ENCODE assay signal across 9 cellular contexts in the genomic region with DNA sequence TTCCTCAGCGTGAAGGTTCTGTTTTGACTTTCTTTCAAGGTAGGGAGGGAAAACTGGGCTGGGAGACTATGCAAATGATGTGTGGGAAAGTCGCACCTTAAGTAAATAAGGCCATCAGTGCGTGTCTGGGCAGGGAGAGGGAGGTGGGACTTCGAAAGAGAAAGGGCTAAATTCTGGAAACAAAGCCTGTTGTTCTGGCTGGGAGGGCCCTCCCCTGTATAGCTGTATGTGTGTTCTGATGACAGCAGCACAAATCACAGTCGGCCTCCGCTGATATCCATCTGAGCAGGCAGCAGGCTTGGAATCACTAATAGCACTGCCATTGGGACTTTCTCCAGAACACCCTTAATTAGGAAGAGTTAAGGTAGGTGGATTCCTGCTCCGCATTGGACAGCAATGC. TPM values are rescaled to one million over a fixed set of nuclear protein-coding genes. Genes with fewer than 3 reads are reported as not detected.
DNase-seq lines count a peak whose midpoint lies in the region; ATAC-seq, FAIRE-seq and TF ChIP-seq lines count a peak whose summit lies in the region.
"Had no signal": no experiment of that assay in that cellular context is flagged by ENCODE, and none has a peak within 500 bp of the region (broad histone marks: within the 10 kb centered on the region; RNA-seq: fewer than 3 reads in every experiment).

No MANE protein-coding gene starts in this region.

- H3K9ac ChIP-seq in rectal smooth muscle tissue (ENCODE audit: low read length): no peak overlapping the region

- no peaks in the 10 kb centered on the region for H3K27me3 ChIP-seq in rectal smooth muscle tissue (ENCODE audit: control insufficient read depth, insufficient read depth, low read length)
- H3K27me3 ChIP-seq: ovary had no signal

- intact Hi-C loops in sciatic nerve (cut with DNase I): no loop called here

- ATAC-seq in GM18873 (IDR thresholded peaks at IDR 0.05; ENCODE audit: low FRiP score, unreplicated experiment) (peak; percentile 68), HG02885 (IDR thresholded peaks at IDR 0.05; ENCODE audit: poor library complexity, unreplicated experiment) (peak; percentile 75), HG03135 (IDR thresholded peaks at IDR 0.05; ENCODE audit: unreplicated experiment) (no peak), sciatic nerve (no peak)

- FAIRE-seq in H54 (lab: Jason Lieb, UNC): no peak

- peaks cover 57% of the 10 kb centered on the region for H3K4me1 ChIP-seq in rectal smooth muscle tissue (ENCODE audit: control insufficient read depth, insufficient read depth, low read length)

- peak overlapping the region; percentile 27 for H3K4me3 ChIP-seq in rectal smooth muscle tissue (ENCODE audit: low read length)

- no peak for TF ChIP-seq POLR2A in H54 (IDR thresholded peaks at IDR 0.05; ENCODE audit: low read depth, low read length)

- H3K36me3 ChIP-seq in rectal smooth muscle tissue (ENCODE audit: control insufficient read depth, insufficient read depth, low read length): peaks cover 39% of the 10 kb centered on the region
- H3K36me3 ChIP-seq: ovary had no signal

- peak overlapping the region; percentile 14 for H3K27ac ChIP-seq in cingulate gyrus (ENCODE audit: low read depth, low read length)
- peak overlapping the region; percentile 78 for H3K27ac ChIP-seq in rectal smooth muscle tissue (ENCODE audit: low read depth, low read length)

- DNase-seq in NCI-H2227 treated with DMSO at 0.1 percent for 48 hours (lab: John Stamatoyannopoulos, UW): no peak
- DNase-seq in sciatic nerve (ENCODE audit: low spot score): no peak
- no peak for DNase-seq in H54 (ENCODE audit: insufficient read length, low spot score)

RNA-seq across cellular contexts. Expression of gene JAG1, which starts 19.2 kb away (rescaled TPM):
- total RNA-seq in sciatic nerve: 81.6 TPM

Comparison
In these comparisons a context has a peak if more than half of its experiments do, and no peak if none do; other contexts are left out.
1. ATAC-seq: peak in GM18873 (single experiment) and HG02885 (single experiment); none in HG03135 (single experiment) and sciatic nerve (single experiment).